ENCODE assay signal across 8 cellular contexts in genomic region chr7:105010538-105011523, GRCh38. TPM values are rescaled to one million over a fixed set of nuclear protein-coding genes. Genes with fewer than 3 reads are reported as not detected.
A peak's percentile ranks its signal among the peaks of the same experiment; 100 is the strongest.
DNase-seq lines count a peak whose midpoint lies in the region; ATAC-seq and TF ChIP-seq lines count a peak whose summit lies in the region.

No MANE protein-coding gene starts in this region.

- peaks cover 4% of the 10 kb centered on the region; the same call in 1 of the 2 replicates for H3K4me1 ChIP-seq in HUES6 (ENCODE audit: control insufficient read depth, insufficient read depth, low read length)
- H3K4me1 ChIP-seq in lung (ENCODE audit: control insufficient read depth in 2 of 2, insufficient read depth in 2 of 2, low read length in 2 of 2): peaks cover 4 to 17% of the 10 kb centered on the region in 2 donors

- no peaks in the 10 kb centered on the region for H3K9me3 Mint-ChIP-seq in type B pancreatic cell

- TF ChIP-seq CTCF in AG04449 (IDR thresholded peaks at IDR 0.05; ENCODE audit: insufficient read depth, low read length, missing control alignments): no peak
- TF ChIP-seq CTCF in brain microvascular endothelial cell (IDR thresholded peaks at IDR 0.05; ENCODE audit: low read depth, low read length, missing control alignments): no peak
- no peak for TF ChIP-seq CTCF in lung (IDR thresholded peaks at IDR 0.05; ENCODE audit: control extremely low read depth, extremely low read depth)
- no peak for TF ChIP-seq CTCF in type B pancreatic cell (conservative IDR thresholded peaks at IDR 0.05)

- H3K9ac ChIP-seq in HUES6 (ENCODE audit: low read length): peak overlapping the region; percentile 99

- peaks cover 8% of the 10 kb centered on the region for H3K27me3 Mint-ChIP-seq in type B pancreatic cell

- H3K36me3 ChIP-seq in HUES6 (ENCODE audit: control insufficient read depth, insufficient read depth, low read length) (peaks cover 26% of the 10 kb centered on the region), brain microvascular endothelial cell (replicated peaks) (no peaks in the 10 kb centered on the region), lung (ENCODE audit: control insufficient read depth in 2 of 2, insufficient read depth in 2 of 2, low read length in 2 of 2) (no peaks in the 10 kb centered on the region)

- no peak for ATAC-seq in lung (ENCODE audit: insufficient read depth, low FRiP score)
- ATAC-seq in GM19397 (IDR thresholded peaks at IDR 0.05; ENCODE audit: unreplicated experiment): no peak

- H3K36me3 Mint-ChIP-seq in type B pancreatic cell: peaks cover 27% of the 10 kb centered on the region

- 3 to 5% methylated on average over 7 of the region's 7 CpGs for WGBS in lung, 2 donors

- H3K27ac ChIP-seq in HUES6 (ENCODE audit: low read depth, low read length) (peak overlapping the region; percentile 100; the same call in 1 of the 2 replicates), brain microvascular endothelial cell (peak overlapping the region; percentile 97), lung (ENCODE audit: low read depth in 1 of 2, low read length in 1 of 2) (peak overlapping the region; percentile 57 to 86)

- in situ Hi-C loops in brain microvascular endothelial cell (cut with HindIII; ENCODE audit: low pct_ligation_motif_present, low sequenced_read_pairs): no loop called here

- CTCF ChIA-PET in AG04449 (lab: Yijun Ruan, JAX): interaction anchor here (0.9 to 7.9 kb wide), 7 partner anchors 9 to 88 kb away, joined by 3 to 56 read pairs (median 3); no protein-coding TSS in a partner anchor

- H3K9me3 ChIP-seq in HUES6 (ENCODE audit: control insufficient read depth, insufficient read depth, low read depth, low read length) (no peaks in the 10 kb centered on the region), lung (ENCODE audit: control insufficient read depth in 2 of 2, insufficient read depth in 1 of 2, low read length in 1 of 2) (no peaks in the 10 kb centered on the region)

- DNase-seq in AG04449 (ENCODE audit: low read depth, low spot score): no peak
- DNase-seq in brain microvascular endothelial cell: no peak
- DNase-seq in lung (ENCODE audit: low spot score): no peak
- no peak for DNase-seq in type B pancreatic cell (ENCODE audit: extremely low spot score, unreplicated experiment)
- no peak for DNase-seq in NCI-H345 (lab: John Stamatoyannopoulos, UW)
- DNase-seq in NCI-H1048 (lab: John Stamatoyannopoulos, UW): no peak

- POLR2A ChIA-PET in AG04449 (lab: Yijun Ruan, JAX): interaction anchor here (0.7 to 6.8 kb wide), 2 partner anchors 28 to 115 kb away, joined by 3 to 56 read pairs; no protein-coding TSS in a partner anchor

- H3K4me1 Mint-ChIP-seq in type B pancreatic cell (ENCODE audit: unreplicated experiment): peaks cover 29% of the 10 kb centered on the region

- H3K27ac Mint-ChIP-seq in type B pancreatic cell: peak overlapping the region; percentile 100

- peak overlapping the region; percentile 99 for H3K4me3 Mint-ChIP-seq in type B pancreatic cell

- H3K4me3 ChIP-seq in AG04449 (ENCODE audit: low read depth, low read length): peak overlapping the region; percentile 97
- peak overlapping the region; percentile 99 for H3K4me3 ChIP-seq in HUES6 (ENCODE audit: low read depth, low read length)
- peak overlapping the region; percentile 99 for H3K4me3 ChIP-seq in brain microvascular endothelial cell (ENCODE audit: low read depth, low read length)
- peak overlapping the region; percentile 23 for H3K4me3 ChIP-seq in lung

- H3K27me3 ChIP-seq in HUES6 (ENCODE audit: control insufficient read depth, insufficient read depth, low read length) (no peaks in the 10 kb centered on the region), brain microvascular endothelial cell (replicated peaks) (no peaks in the 10 kb centered on the region), lung (ENCODE audit: control insufficient read depth, insufficient read depth) (no peaks in the 10 kb centered on the region)

RNA-seq across cellular contexts. Expression of gene KMT2E, which starts 3.2 kb away (rescaled TPM):
- 100 to 1,000 TPM in 1 of 2 donors, 10 to 100 TPM in 1; 94.6 to 277 TPM for total RNA-seq in lung
- polyA plus RNA-seq in lung: 10 to 100 TPM; 20.3 to 30.9 TPM
- total RNA-seq in type B pancreatic cell (ENCODE audit: low replicate concordance): 63.0 and 75.6 TPM in 2 replicates

Comparison
In these comparisons a context has a peak if more than half of its experiments do, and no peak if none do; other contexts are left out.
1. H3K4me3 ChIP-seq: peak in every context shown above with its lines; median percentile 99 in HUES6; 99 in brain microvascular endothelial cell; 97 in AG04449; 23 in lung.